ENCODE assay signal across 8 cellular contexts in genomic region chr17:56960596-56961538, GRCh38. TPM values are rescaled to one million over a fixed set of nuclear protein-coding genes. Genes with fewer than 3 reads are reported as not detected.
DNase-seq lines count a peak whose midpoint lies in the region; ATAC-seq and TF ChIP-seq lines count a peak whose summit lies in the region.

COIL (minus strand) TSS chr17:56961050; CDS start chr17:56961019, 31 bp downstream.

- H3K27me3 Mint-ChIP-seq in activated CD8-positive, alpha-beta memory T cell treated with anti-CD3 and anti-CD28 coated beads, Interleukin-2, amount 10 ng/mL, durations not matched to agents 7 days and 5 days, result no peaks in the 10 kb centered on the region
- no peaks in the 10 kb centered on the region for H3K27me3 Mint-ChIP-seq in endodermal cell (ENCODE audit: insufficient read depth)

- H3K9ac ChIP-seq in endodermal cell (ENCODE audit: extremely low read depth, low read length, poor library complexity, severe bottlenecking), result peak within 1 kb of the TSS; percentile 92

- peaks cover 1% of the 10 kb centered on the region for H3K36me3 Mint-ChIP-seq in activated CD8-positive, alpha-beta memory T cell treated with anti-CD3 and anti-CD28 coated beads, Interleukin-2, amount 10 ng/mL, durations not matched to agents 7 days and 5 days
- H3K36me3 Mint-ChIP-seq in endodermal cell (ENCODE audit: low read depth), result no peaks in the 10 kb centered on the region

- H3K36me3 ChIP-seq in endodermal cell (ENCODE audit: control insufficient read depth, insufficient read depth, low read length), result no peaks in the 10 kb centered on the region

- H3K27ac Mint-ChIP-seq in activated CD8-positive, alpha-beta memory T cell treated with anti-CD3 and anti-CD28 coated beads, Interleukin-2, amount 10 ng/mL, durations not matched to agents 7 days and 5 days, result peak within 1 kb of the TSS; percentile 87
- H3K27ac Mint-ChIP-seq in endodermal cell, result peak within 1 kb of the TSS; percentile 97

- peak; percentile 98 for ATAC-seq in GM21381 (IDR thresholded peaks at IDR 0.05; ENCODE audit: unreplicated experiment)
- ATAC-seq in activated CD8-positive, alpha-beta memory T cell treated with anti-CD3 and anti-CD28 coated beads, Interleukin-2, amount 10 ng/mL, durations not matched to agents 7 days and 5 days, result peak; percentile 99

- DNase-seq in D341Med (ENCODE audit: low spot score) (peak; percentile 98), HUDEP-2 (lab: John Stamatoyannopoulos, UW; ENCODE audit: unreplicated experiment in 76 of 76) (peak in 75 of 76 experiments; percentile 17 to 94 (median 83)), NOMO-1 treated with dmso at 0.1 percent for 144 hours (lab: John Stamatoyannopoulos, UW; ENCODE audit: unreplicated experiment) (peak; percentile 85), endodermal cell (peak; percentile 99), midbrain (lab: John Stamatoyannopoulos, UW) (peak; percentile 93)
- DNase-seq in activated CD8-positive, alpha-beta memory T cell treated with anti-CD3 and anti-CD28 coated beads, Interleukin-2, amount 10 ng/mL, durations not matched to agents 7 days and 5 days, result peak; percentile 95
- peak; percentile 87 to 90 for DNase-seq in stimulated activated CD8-positive, alpha-beta memory T cell treated with anti-CD3 and anti-CD28 coated beads, Interleukin-2, amount 100 ng/mL, for 1 hour (ENCODE audit: low read depth in 2 of 2)

- peak within 1 kb of the TSS; percentile 99 for H3K27ac ChIP-seq in endodermal cell (ENCODE audit: low read depth, low read length)

- H3K4me3 Mint-ChIP-seq in activated CD8-positive, alpha-beta memory T cell treated with anti-CD3 and anti-CD28 coated beads, Interleukin-2, amount 10 ng/mL, durations not matched to agents 7 days and 5 days, result peak within 1 kb of the TSS; percentile 77
- H3K4me3 Mint-ChIP-seq in endodermal cell, result peak within 1 kb of the TSS; percentile 72

- peak within 1 kb of the TSS; percentile 80 for H3K4me3 ChIP-seq in endodermal cell (ENCODE audit: low read length)

- CTCF ChIA-PET in activated CD8-positive, alpha-beta memory T cell treated with anti-CD3 and anti-CD28 coated beads, Interleukin-2, amount 10 ng/mL, durations not matched to agents 7 days and 5 days (lab: Charles Lee), result interaction anchor here (0.6 to 1.9 kb wide), 13 partner anchors 9 to 181 kb away, joined by 3 to 11 read pairs (median 3); partner anchors contain the start of gene SCPEP1

- H3K4me1 ChIP-seq in endodermal cell (ENCODE audit: control insufficient read depth, insufficient read depth, low read length), result no peaks in the 10 kb centered on the region

- H3K9me3 ChIP-seq in endodermal cell (ENCODE audit: control insufficient read depth, low read length), result no peaks in the 10 kb centered on the region

- TF ChIP-seq CTCF in endodermal cell (conservative IDR thresholded peaks at IDR 0.05), result peak; percentile 99

- H3K9me3 Mint-ChIP-seq in activated CD8-positive, alpha-beta memory T cell treated with anti-CD3 and anti-CD28 coated beads, Interleukin-2, amount 10 ng/mL, durations not matched to agents 7 days and 5 days (ENCODE audit: low read depth), result no peaks in the 10 kb centered on the region
- H3K9me3 Mint-ChIP-seq in endodermal cell, result no peaks in the 10 kb centered on the region

- H3K4me1 Mint-ChIP-seq in activated CD8-positive, alpha-beta memory T cell treated with anti-CD3 and anti-CD28 coated beads, Interleukin-2, amount 10 ng/mL, durations not matched to agents 7 days and 5 days, result peaks cover 25% of the 10 kb centered on the region
- H3K4me1 Mint-ChIP-seq in endodermal cell, result peaks cover 2% of the 10 kb centered on the region

- 1 to 5% methylated on average over 38 to 58 of the region's 59 CpGs for WGBS in endodermal cell (ENCODE audit: insufficient coverage in 1 of 2, insufficient read length in 1 of 2), 2 experiments

- no peaks in the 10 kb centered on the region for H3K27me3 ChIP-seq in endodermal cell (ENCODE audit: control insufficient read depth, insufficient read depth, low read length, poor library complexity, severe bottlenecking)

RNA-seq across cellular contexts. Expression of gene COIL, which starts in this region (rescaled TPM):
- 10 to 100 TPM; 16.6 to 21.3 TPM for total RNA-seq in activated CD8-positive, alpha-beta memory T cell treated with anti-CD3 and anti-CD28 coated beads, Interleukin-2, amount 10 ng/mL, durations not matched to agents 7 days and 5 days
- total RNA-seq in endodermal cell, result 10 to 100 TPM; 18.2 to 19.2 TPM
- 23.8 TPM for polyA plus RNA-seq in endodermal cell (2013, experiment 1 of 2)
- polyA plus RNA-seq in endodermal cell (2013, experiment 2 of 2), result 25.6 TPM

Comparison
In these comparisons a context has a peak if more than half of its experiments do, and no peak if none do; other contexts are left out.
1. Peak in every context shown above with its lines: DNase-seq, ATAC-seq, H3K4me3 ChIP-seq and H3K27ac ChIP-seq.